12 cellular contexts compared by ENCODE assay signal in the genomic region with DNA sequence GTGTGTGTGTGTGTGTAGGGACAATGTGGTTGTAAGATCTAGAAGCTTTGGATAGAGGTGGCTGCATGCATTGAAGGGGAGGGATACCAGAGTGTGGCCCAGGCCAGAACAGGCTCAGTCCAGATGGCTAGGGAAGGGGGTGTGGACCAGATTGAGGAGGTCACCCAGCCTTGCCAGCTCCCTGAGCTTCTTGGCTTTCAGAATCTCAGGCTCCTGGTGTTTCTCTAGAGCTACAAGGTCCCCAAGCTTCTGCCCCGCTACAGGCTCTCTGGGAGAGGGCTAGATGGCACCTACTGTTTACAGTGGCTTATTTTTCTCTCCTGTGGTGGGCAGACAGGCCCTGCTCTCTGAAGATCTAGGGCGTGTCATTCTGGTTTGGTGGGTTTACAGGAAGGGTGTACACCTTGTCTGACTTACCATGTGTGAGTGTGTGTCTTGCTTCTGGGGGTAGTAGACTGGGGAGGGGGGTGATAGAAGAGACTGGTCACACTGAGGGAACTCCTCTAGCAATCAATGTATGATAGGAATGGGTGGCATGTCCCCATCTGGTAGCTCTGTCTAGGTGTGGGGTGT. TPM values are rescaled to one million over a fixed set of nuclear protein-coding genes. Genes with fewer than 3 reads are reported as not detected.
DNase-seq lines count a peak whose midpoint lies in the region; ATAC-seq, FAIRE-seq and TF ChIP-seq lines count a peak whose summit lies in the region.
"Had no signal": no experiment of that assay in that cellular context is flagged by ENCODE, and none has a peak within 500 bp of the region (broad histone marks: within the 10 kb centered on the region; RNA-seq: fewer than 3 reads in every experiment).

No MANE protein-coding gene starts in this region.

- H3K27ac ChIP-seq in BLaER1 (no peak overlapping the region), KOPT-K1 (ENCODE audit: low read depth, low read length, poor library complexity, severe bottlenecking) (peak overlapping the region; percentile 30), neural progenitor cell (no peak overlapping the region)
- H3K27ac ChIP-seq: SJSA1 had no signal

- no peaks in the 10 kb centered on the region for H3K79me2 ChIP-seq in neural progenitor cell (ENCODE audit: low read depth)

- FAIRE-seq in H54 (lab: Jason Lieb, UNC), result no peak

- peaks cover 33 to 57% of the 10 kb centered on the region in 2 donors for H3K4me1 Mint-ChIP-seq in effector memory CD8-positive, alpha-beta T cell (ENCODE audit: low read depth in 2 of 2)
- peaks cover 27% of the 10 kb centered on the region for H3K4me1 Mint-ChIP-seq in neural progenitor cell

- peak overlapping the region; percentile 69 for H3K4me3 ChIP-seq in BLaER1
- H3K4me3 ChIP-seq in neural progenitor cell, result peak overlapping the region; percentile 78
- H3K4me3 ChIP-seq: SJSA1 had no signal

- peak; percentile 38 for ATAC-seq in effector memory CD8-positive, alpha-beta T cell (replicated peaks)

- H3K27me3 ChIP-seq in BLaER1 (no peaks in the 10 kb centered on the region), neural progenitor cell (no peaks in the 10 kb centered on the region)
- H3K27me3 ChIP-seq: SJSA1 had no signal

- H2AFZ ChIP-seq in neural progenitor cell (replicated peaks), result no peak overlapping the region

- H3K27ac Mint-ChIP-seq in effector memory CD8-positive, alpha-beta T cell, result peak overlapping the region in 1 of 2 donors; percentile 84
- no peak overlapping the region for H3K27ac Mint-ChIP-seq in neural progenitor cell

- no peaks in the 10 kb centered on the region for H4K20me1 ChIP-seq in BLaER1
- peaks cover 18% of the 10 kb centered on the region for H4K20me1 ChIP-seq in neural progenitor cell (ENCODE audit: low read depth)

- H3K36me3 ChIP-seq in BLaER1 (peaks cover 5% of the 10 kb centered on the region; the same call in 1 of the 2 replicates), KOPT-K1 (ENCODE audit: insufficient read depth, low read length) (peaks cover 5% of the 10 kb centered on the region; the same call in 1 of the 2 replicates), neural progenitor cell (no peaks in the 10 kb centered on the region)
- H3K36me3 ChIP-seq: SJSA1 had no signal

- H3K36me3 Mint-ChIP-seq in effector memory CD8-positive, alpha-beta T cell (ENCODE audit: insufficient read depth), result peaks cover 16% of the 10 kb centered on the region
- H3K36me3 Mint-ChIP-seq in neural progenitor cell, result no peaks in the 10 kb centered on the region

- 0 out of 2 replicates have a peak overlapping the region, but pooled peaks have one; percentile 66 for H3K9ac ChIP-seq in BLaER1
- H3K9ac ChIP-seq in neural progenitor cell, result no peak overlapping the region

- H3K9me3 ChIP-seq in BLaER1 (no peaks in the 10 kb centered on the region), KOPT-K1 (ENCODE audit: insufficient read depth, low read length, poor library complexity, severe bottlenecking) (no peaks in the 10 kb centered on the region), neural progenitor cell (ENCODE audit: low read depth) (no peaks in the 10 kb centered on the region)
- H3K9me3 ChIP-seq: SJSA1 had no signal

- H3K4me3 Mint-ChIP-seq in effector memory CD8-positive, alpha-beta T cell, result no peak overlapping the region
- H3K4me3 Mint-ChIP-seq in neural progenitor cell, result peak overlapping the region; percentile 73

- no peak for TF ChIP-seq CTCF in neural progenitor cell (IDR thresholded peaks at IDR 0.05)

- peaks cover 37% of the 10 kb centered on the region for H3F3A ChIP-seq in neural progenitor cell (ENCODE audit: low read depth)

- no peak for DNase-seq in effector memory CD8-positive, alpha-beta T cell
- no peak for DNase-seq in neural progenitor cell (ENCODE audit: low spot score)
- DNase-seq in HuH-7 (ENCODE audit: low spot score), result no peak
- DNase-seq in dermis blood vessel endothelial cell, result no peak
- DNase-seq in H54 (ENCODE audit: insufficient read length, low spot score), result no peak
- DNase-seq in stimulated activated CD4-positive, alpha-beta T cell treated with anti-CD3 and anti-CD28 coated beads, Interleukin-12 subunit alpha, Interleukin-12 subunit beta, amount 100 ng/mL, for 4 hours, result no peak
- DNase-seq: COR-L47, NCI-H1048, occipital lobe had no signal

- TF ChIP-seq POLR2A in H54 (IDR thresholded peaks at IDR 0.05; ENCODE audit: low read depth, low read length), result no peak

- H3K4me2 ChIP-seq in BLaER1, result peak overlapping the region; percentile 95
- H3K4me2 ChIP-seq in neural progenitor cell, result peak overlapping the region; percentile 89

- no peaks in the 10 kb centered on the region for H3K27me3 Mint-ChIP-seq in effector memory CD8-positive, alpha-beta T cell
- peaks cover 11% of the 10 kb centered on the region for H3K27me3 Mint-ChIP-seq in neural progenitor cell (ENCODE audit: insufficient read depth, low read depth)

- no peaks in the 10 kb centered on the region for H3K9me3 Mint-ChIP-seq in effector memory CD8-positive, alpha-beta T cell
- H3K9me3 Mint-ChIP-seq in neural progenitor cell, result no peaks in the 10 kb centered on the region

- peaks cover 91% of the 10 kb centered on the region for H3K4me1 ChIP-seq in BLaER1
- peaks cover 61% of the 10 kb centered on the region for H3K4me1 ChIP-seq in neural progenitor cell

RNA-seq across cellular contexts. Expression of gene RARA, which starts 1.0 kb away (rescaled TPM):
- total RNA-seq in neural progenitor cell (ENCODE audit: low replicate concordance) (9.0 and 9.4 TPM in 2 replicates), dermis blood vessel endothelial cell (9.7 and 13.6 TPM in 2 replicates)

RNA-seq across cellular contexts. Expression of gene CDC6, which starts 22.3 kb away (rescaled TPM):
- total RNA-seq in neural progenitor cell (ENCODE audit: low replicate concordance) (54.6 and 65.3 TPM in 2 replicates), dermis blood vessel endothelial cell (16.8 and 33.6 TPM in 2 replicates)

RNA-seq across cellular contexts. Expression of gene GJD3, which starts 54.5 kb away (rescaled TPM):
- not detected in 2 replicates for total RNA-seq in neural progenitor cell (ENCODE audit: low replicate concordance)
- total RNA-seq in dermis blood vessel endothelial cell, result 3.7 and 4.3 TPM in 2 replicates
- total RNA-seq: SJSA1 had no signal
